In the genomic region with DNA sequence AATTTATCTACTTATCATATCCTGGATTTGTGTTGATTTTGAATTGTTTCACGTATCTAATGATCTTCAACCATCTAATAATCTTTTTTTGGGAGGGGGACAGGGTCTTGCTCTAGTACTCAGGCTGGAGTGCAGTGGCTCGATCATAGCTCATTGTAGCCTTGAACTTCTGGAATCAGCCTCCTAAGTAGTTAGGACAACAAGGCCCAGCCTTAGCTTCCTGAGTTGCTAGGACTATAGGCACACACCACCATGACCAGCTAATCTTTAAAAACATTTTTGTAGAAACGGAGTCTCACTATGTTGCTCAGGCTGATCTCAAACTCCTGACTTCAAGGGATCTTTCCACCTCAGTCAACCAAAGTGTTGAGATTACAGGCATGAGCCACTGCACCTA, we compare ENCODE assay signal across 24 cellular contexts.
"Had no signal": no experiment of that assay in that cellular context is flagged by ENCODE, and none has a peak within 500 bp of the region (broad histone marks: within the 10 kb centered on the region; RNA-seq: fewer than 3 reads in every experiment).

No MANE protein-coding gene starts in this region.

- H3K27me3 ChIP-seq: ascending aorta, ovary, suprapubic skin, vagina had no signal

- H3K27ac ChIP-seq: ascending aorta, ovary, psoas muscle, skin epidermis, suprapubic skin, vagina had no signal

- H3K4me3 ChIP-seq: ascending aorta, mucosa of descending colon, ovary, psoas muscle, skin epidermis, suprapubic skin, vagina had no signal

- FAIRE-seq: bronchial epithelial cell had no signal

- H3K4me1 Mint-ChIP-seq: activated naive CD4-positive, alpha-beta T cell treated with anti-CD3 and anti-CD28 coated beads, Interleukin-2, amount 10 ng/mL, durations not matched to agents 7 days and 5 days; immature natural killer cell; stimulated activated naive CD8-positive, alpha-beta T cell treated with anti-CD3 and anti-CD28 coated beads, Interleukin-15, amount 100 ng/mL, for 72 hours had no signal

- ATAC-seq: activated CD8-positive, alpha-beta T cell treated with anti-CD3 and anti-CD28 coated beads for 36 hours; effector memory CD8-positive, alpha-beta T cell; left ventricle myocardium superior; mucosa of descending colon; naive thymus-derived CD4-positive, alpha-beta T cell; psoas muscle; right cardiac atrium; stimulated activated naive CD8-positive, alpha-beta T cell treated with anti-CD3 and anti-CD28 coated beads, Interleukin-15, amount 100 ng/mL, for 72 hours had no signal

- H3K27me3 Mint-ChIP-seq: activated CD4-positive, alpha-beta T cell treated with anti-CD3 and anti-CD28 coated beads, Interleukin-2, amount 10 ng/mL, durations not matched to agents 24 days and 14 days; activated CD8-positive, alpha-beta T cell treated with anti-CD3 and anti-CD28 coated beads for 36 hours; activated naive CD4-positive, alpha-beta T cell treated with anti-CD3 and anti-CD28 coated beads, Interleukin-2, amount 10 ng/mL, durations not matched to agents 7 days and 5 days; effector memory CD8-positive, alpha-beta T cell; memory B cell; naive thymus-derived CD4-positive, alpha-beta T cell; stimulated activated naive CD8-positive, alpha-beta T cell treated with anti-CD3 and anti-CD28 coated beads, Interleukin-15, amount 100 ng/mL, for 72 hours had no signal

- H3K27ac Mint-ChIP-seq: activated CD4-positive, alpha-beta T cell treated with anti-CD3 and anti-CD28 coated beads, Interleukin-2, amount 10 ng/mL, durations not matched to agents 24 days and 14 days; activated CD8-positive, alpha-beta T cell treated with anti-CD3 and anti-CD28 coated beads for 36 hours; activated naive CD4-positive, alpha-beta T cell treated with anti-CD3 and anti-CD28 coated beads, Interleukin-2, amount 10 ng/mL, durations not matched to agents 7 days and 5 days; memory B cell; stimulated activated naive CD8-positive, alpha-beta T cell treated with anti-CD3 and anti-CD28 coated beads, Interleukin-15, amount 100 ng/mL, for 72 hours had no signal

- H3K4me3 Mint-ChIP-seq: activated CD4-positive, alpha-beta T cell treated with anti-CD3 and anti-CD28 coated beads, Interleukin-2, amount 10 ng/mL, durations not matched to agents 24 days and 14 days; activated CD8-positive, alpha-beta T cell treated with anti-CD3 and anti-CD28 coated beads for 36 hours; activated naive CD4-positive, alpha-beta T cell treated with anti-CD3 and anti-CD28 coated beads, Interleukin-2, amount 10 ng/mL, durations not matched to agents 7 days and 5 days; effector memory CD8-positive, alpha-beta T cell; immature natural killer cell; memory B cell; naive thymus-derived CD4-positive, alpha-beta T cell; stimulated activated naive CD8-positive, alpha-beta T cell treated with anti-CD3 and anti-CD28 coated beads, Interleukin-15, amount 100 ng/mL, for 72 hours had no signal

- H3K9me3 ChIP-seq: ascending aorta, mucosa of descending colon, ovary, psoas muscle, suprapubic skin, vagina had no signal

- DNase-seq: activated CD4-positive, alpha-beta T cell treated with anti-CD3 and anti-CD28 coated beads, Interleukin-2, amount 10 ng/mL, durations not matched to agents 24 days and 14 days; activated CD8-positive, alpha-beta T cell treated with anti-CD3 and anti-CD28 coated beads for 36 hours; activated effector memory CD4-positive, alpha-beta T cell treated with Interleukin-2 at 50 U/mL for 16 hours; activated naive CD4-positive, alpha-beta T cell treated with anti-CD3 and anti-CD28 coated beads, Interleukin-2, amount 10 ng/mL, durations not matched to agents 7 days and 5 days; activated T-cell treated with anti-CD3 and anti-CD28 coated beads, Interleukin-2, amount 50 U/mL, for 1 hour; dermis blood vessel endothelial cell; effector memory CD8-positive, alpha-beta T cell; immature natural killer cell; kidney glomerular epithelial cell; left ventricle myocardium superior; mucosa of descending colon; naive thymus-derived CD4-positive, alpha-beta T cell; ovary; psoas muscle; right cardiac atrium; stimulated activated naive CD8-positive, alpha-beta T cell treated with anti-CD3 and anti-CD28 coated beads, Interleukin-15, amount 100 ng/mL, for 72 hours; T-helper 9 cell; trophoblast cell had no signal

- H3K9me3 Mint-ChIP-seq: activated CD4-positive, alpha-beta T cell treated with anti-CD3 and anti-CD28 coated beads, Interleukin-2, amount 10 ng/mL, durations not matched to agents 24 days and 14 days; activated CD8-positive, alpha-beta T cell treated with anti-CD3 and anti-CD28 coated beads for 36 hours; activated naive CD4-positive, alpha-beta T cell treated with anti-CD3 and anti-CD28 coated beads, Interleukin-2, amount 10 ng/mL, durations not matched to agents 7 days and 5 days; effector memory CD8-positive, alpha-beta T cell; immature natural killer cell; memory B cell; naive thymus-derived CD4-positive, alpha-beta T cell; stimulated activated naive CD8-positive, alpha-beta T cell treated with anti-CD3 and anti-CD28 coated beads, Interleukin-15, amount 100 ng/mL, for 72 hours had no signal

- H3K36me3 ChIP-seq: ascending aorta, ovary, vagina had no signal
